Comparison of ENCODE assay signal across 2 cellular contexts in genomic region chr11:37788141-37788877, GRCh38.
A peak's percentile ranks its signal among the peaks of the same experiment; 100 is the strongest.
TF ChIP-seq lines count a peak whose summit lies in the region.

No MANE protein-coding gene starts in this region.

TF ChIP-seq in GM23338, 12 proteins besides CTCF, POLR2A, EP300 and RAD21 (continued from another document):
- TF ChIP-seq ZNF462 (CRISPR knock-in tag; IDR thresholded peaks at IDR 0.05) (no peak), ZNF331 (CRISPR knock-in tag; IDR thresholded peaks at IDR 0.05; ENCODE audit: low read depth) (no peak), ZNF114 (CRISPR knock-in tag; IDR thresholded peaks at IDR 0.05) (no peak), EZH2 (IDR thresholded peaks at IDR 0.05; ENCODE audit: low read depth, unreplicated experiment) (no peak), EZH2phosphoT487 (IDR thresholded peaks at IDR 0.05; ENCODE audit: unreplicated experiment) (no peak)
TF ChIP-seq in GM23338: peak in this region for 0.

TF ChIP-seq in SK-N-SH, 30 proteins besides CTCF, POLR2A, EP300 and RAD21 (continued from another document):
- no peak for TF ChIP-seq IRF3 (IDR thresholded peaks at IDR 0.05; ENCODE audit: low read depth, low read length)
- TF ChIP-seq TCF12 (IDR thresholded peaks at IDR 0.05): peak; percentile 67
- TF ChIP-seq TEAD4 (IDR thresholded peaks at IDR 0.05; ENCODE audit: borderline replicate concordance, insufficient read depth): peak; percentile 60; the same call in 1 of the 2 replicates
- TF ChIP-seq NRF1 (IDR thresholded peaks at IDR 0.05; ENCODE audit: low read depth, low read length): no peak
- no peak for TF ChIP-seq FOXJ3 (CRISPR knock-in tag; IDR thresholded peaks at IDR 0.05)
- TF ChIP-seq SIN3A (IDR thresholded peaks at IDR 0.05; ENCODE audit: borderline replicate concordance, low read depth, low read length): no peak
- TF ChIP-seq GABPA (IDR thresholded peaks at IDR 0.05; ENCODE audit: low read depth): no peak
- no peak for TF ChIP-seq MXI1 (IDR thresholded peaks at IDR 0.05; ENCODE audit: low read depth, low read length)
- TF ChIP-seq SMC3 (IDR thresholded peaks at IDR 0.05; ENCODE audit: low read depth, low read length): no peak
- TF ChIP-seq RFX5 (IDR thresholded peaks at IDR 0.05; ENCODE audit: low read length): no peak
- TF ChIP-seq EZH2phosphoT487 (IDR thresholded peaks at IDR 0.05; ENCODE audit: borderline replicate concordance, low read depth): no peak
- TF ChIP-seq REST (IDR thresholded peaks at IDR 0.05; ENCODE audit: low read depth, low read length): no peak
- no peak for TF ChIP-seq MAX (IDR thresholded peaks at IDR 0.05; ENCODE audit: low read depth)
- peak; percentile 88 for TF ChIP-seq PBX3 (IDR thresholded peaks at IDR 0.05)
- peak; percentile 56; the same call in 1 of the 2 replicates for TF ChIP-seq JUND (IDR thresholded peaks at IDR 0.05)
- TF ChIP-seq POLR2AphosphoS5 (IDR thresholded peaks at IDR 0.05; ENCODE audit: low read depth, low read length): no peak
- TF ChIP-seq MEF2A (IDR thresholded peaks at IDR 0.05; ENCODE audit: borderline replicate concordance, low read depth): no peak
- no peak for TF ChIP-seq USF1 (IDR thresholded peaks at IDR 0.05; ENCODE audit: borderline replicate concordance, low read depth)
- TF ChIP-seq GATA2 (CRISPR knock-in tag; IDR thresholded peaks at IDR 0.05): no peak
- TF ChIP-seq RXRA (IDR thresholded peaks at IDR 0.05; ENCODE audit: borderline replicate concordance, low read depth): no peak
- TF ChIP-seq FOXM1 (IDR thresholded peaks at IDR 0.05; ENCODE audit: low read depth): no peak
- no peak for TF ChIP-seq CHD2 (IDR thresholded peaks at IDR 0.05; ENCODE audit: low read length, partially characterized antibody)
- no peak for TF ChIP-seq USF2 (IDR thresholded peaks at IDR 0.05; ENCODE audit: borderline replicate concordance, low read depth, low read length)
- peak; percentile 60 for TF ChIP-seq NFIC (IDR thresholded peaks at IDR 0.05; ENCODE audit: borderline replicate concordance)
- TF ChIP-seq YY1 (IDR thresholded peaks at IDR 0.05; ENCODE audit: low read depth): no peak
- no peak for TF ChIP-seq ELF1 (IDR thresholded peaks at IDR 0.05)
- TF ChIP-seq TAF1 (IDR thresholded peaks at IDR 0.05; ENCODE audit: borderline replicate concordance, low read depth, low read length): no peak
- no peak for TF ChIP-seq RCOR1 (IDR thresholded peaks at IDR 0.05; ENCODE audit: low read length)
- peak; percentile 59; the same call in 1 of the 2 replicates for TF ChIP-seq FOSL2 (IDR thresholded peaks at IDR 0.05; ENCODE audit: borderline replicate concordance, low read depth)
TF ChIP-seq in SK-N-SH: peak in this region for 7.
